12 cellular contexts compared by ENCODE assay signal in the genomic region with DNA sequence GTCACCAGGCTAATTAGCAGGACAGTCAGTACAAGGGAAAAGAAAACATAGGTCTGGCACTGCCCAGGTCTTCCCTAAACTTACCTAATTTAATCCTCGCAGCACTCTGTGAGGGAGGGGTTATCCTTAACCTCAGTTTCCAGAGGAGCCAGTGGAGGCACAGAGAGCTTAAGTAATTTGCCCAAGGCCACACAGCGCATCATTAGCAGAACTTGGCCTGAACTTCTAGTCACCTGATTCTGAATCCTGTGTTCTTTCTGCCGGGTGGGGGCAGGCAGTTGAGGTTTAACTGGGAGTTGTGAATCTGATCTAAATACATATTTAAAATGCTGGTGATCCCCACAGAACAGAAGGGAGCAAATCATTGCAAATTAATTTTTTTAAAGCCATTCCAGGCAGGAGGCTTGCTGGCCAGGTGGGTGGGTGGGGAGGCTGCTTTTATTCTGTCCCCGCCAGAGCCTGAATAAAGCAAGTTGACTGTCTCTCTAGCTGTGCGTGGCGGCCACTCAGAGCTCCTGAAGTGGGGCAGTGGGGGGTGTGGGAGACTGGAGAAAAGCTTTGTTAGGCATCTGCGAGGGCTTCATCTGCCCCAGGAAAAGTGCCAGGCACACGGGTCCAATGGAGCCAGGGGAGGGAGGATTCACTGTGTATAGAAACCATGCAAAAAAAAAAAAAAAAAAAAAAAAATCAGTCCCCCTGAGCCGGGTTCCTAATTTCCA.
DNase-seq lines count a peak whose midpoint lies in the region; ATAC-seq and TF ChIP-seq lines count a peak whose summit lies in the region.
"Had no signal": no experiment of that assay in that cellular context is flagged by ENCODE, and none has a peak within 500 bp of the region (broad histone marks: within the 10 kb centered on the region; RNA-seq: fewer than 3 reads in every experiment).

No MANE protein-coding gene starts in this region.

- ATAC-seq in GM18907 (IDR thresholded peaks at IDR 0.05; ENCODE audit: unreplicated experiment): no peak

- DNase-seq in right atrium auricular region (ENCODE audit: low spot score) (no peak), cardiac septum (ENCODE audit: low spot score) (no peak), dorsolateral prefrontal cortex (no peak), neural crest cell (ENCODE audit: low read depth, low spot score) (no peak), vagina (ENCODE audit: extremely low spot score in 2 of 2) (no peak), NCI-H2029 (lab: John Stamatoyannopoulos, UW) (no peak), NCI-H2227 (lab: John Stamatoyannopoulos, UW; ENCODE audit: unreplicated experiment) (no peak)
- DNase-seq: activated T-cell treated with anti-CD3 and anti-CD28 coated beads for 4 hours, DMS 273 treated with DMSO at 0.1 percent for 48 hours, IMR-90 had no signal

- TF ChIP-seq POLR2A in vagina (IDR thresholded peaks at IDR 0.05): no peak

- no peaks in the 10 kb centered on the region for H3K9me3 Mint-ChIP-seq in neural crest cell

- H3K4me1 Mint-ChIP-seq in neural crest cell: peaks cover 48% of the 10 kb centered on the region

- TF ChIP-seq CTCF in right atrium auricular region (IDR thresholded peaks at IDR 0.05) (no peak), dorsolateral prefrontal cortex (IDR thresholded peaks at IDR 0.05 in 54 of 56, conservative IDR thresholded peaks at IDR 0.05 in 2 of 56; ENCODE audit: low read depth in 1 of 56, partially characterized antibody in 56 of 56) (no peak), neural crest cell (conservative IDR thresholded peaks at IDR 0.05) (no peak), vagina (IDR thresholded peaks at IDR 0.05) (no peak)

- H3K36me3 Mint-ChIP-seq in neural crest cell (ENCODE audit: low read depth): no peaks in the 10 kb centered on the region

- intact Hi-C loops in cardiac septum (cut with DNase I): no loop called here
- intact Hi-C loops in dorsolateral prefrontal cortex (cut with DNase I): loop anchor here in 1 of 2 donors (5.0 kb wide), 1 partner anchor 71 kb away; no protein-coding TSS in a partner anchor
- intact Hi-C loops in vagina (cut with DNase I): loop anchor here (10.0 kb wide), 1 partner anchor 91 kb away; a partner anchor contains a TSS

- H3K4me3 Mint-ChIP-seq in neural crest cell: peak overlapping the region; percentile 86

- H3K9me3 ChIP-seq in right atrium auricular region (no peaks in the 10 kb centered on the region), vagina (no peaks in the 10 kb centered on the region)

- no peak overlapping the region for H3K27ac Mint-ChIP-seq in neural crest cell (ENCODE audit: unreplicated experiment)

- H3K27me3 ChIP-seq in right atrium auricular region (no peaks in the 10 kb centered on the region), dorsolateral prefrontal cortex (peaks cover 0 to 4% (median 0%) of the 10 kb centered on the region in 45 donors), vagina (no peaks in the 10 kb centered on the region)

- H3K4me3 ChIP-seq in right atrium auricular region: no peak overlapping the region
- peak overlapping the region in 17 of 59 donors; percentile 4 to 54 (median 27) for H3K4me3 ChIP-seq in dorsolateral prefrontal cortex
- H3K4me3 ChIP-seq in vagina: peak overlapping the region in 1 of 2 donors; percentile 65
- H3K4me3 ChIP-seq: lung had no signal

- no peaks in the 10 kb centered on the region for H3K36me3 ChIP-seq in right atrium auricular region
- no peaks in the 10 kb centered on the region for H3K36me3 ChIP-seq in vagina

- H3K27me3 Mint-ChIP-seq in neural crest cell (ENCODE audit: low read depth): peaks cover 53% of the 10 kb centered on the region

- H3K4me1 ChIP-seq in right atrium auricular region (peaks cover 0 to 40% of the 10 kb centered on the region in 2 donors), vagina (peaks cover 47% of the 10 kb centered on the region)

- H3K27ac ChIP-seq in right atrium auricular region (peak overlapping the region; percentile 24 to 68), dorsolateral prefrontal cortex (peak overlapping the region in 48 of 59 donors; percentile 3 to 85 (median 65)), vagina (peak overlapping the region; percentile 74)
